11 cellular contexts compared by ENCODE assay signal in the genomic region with DNA sequence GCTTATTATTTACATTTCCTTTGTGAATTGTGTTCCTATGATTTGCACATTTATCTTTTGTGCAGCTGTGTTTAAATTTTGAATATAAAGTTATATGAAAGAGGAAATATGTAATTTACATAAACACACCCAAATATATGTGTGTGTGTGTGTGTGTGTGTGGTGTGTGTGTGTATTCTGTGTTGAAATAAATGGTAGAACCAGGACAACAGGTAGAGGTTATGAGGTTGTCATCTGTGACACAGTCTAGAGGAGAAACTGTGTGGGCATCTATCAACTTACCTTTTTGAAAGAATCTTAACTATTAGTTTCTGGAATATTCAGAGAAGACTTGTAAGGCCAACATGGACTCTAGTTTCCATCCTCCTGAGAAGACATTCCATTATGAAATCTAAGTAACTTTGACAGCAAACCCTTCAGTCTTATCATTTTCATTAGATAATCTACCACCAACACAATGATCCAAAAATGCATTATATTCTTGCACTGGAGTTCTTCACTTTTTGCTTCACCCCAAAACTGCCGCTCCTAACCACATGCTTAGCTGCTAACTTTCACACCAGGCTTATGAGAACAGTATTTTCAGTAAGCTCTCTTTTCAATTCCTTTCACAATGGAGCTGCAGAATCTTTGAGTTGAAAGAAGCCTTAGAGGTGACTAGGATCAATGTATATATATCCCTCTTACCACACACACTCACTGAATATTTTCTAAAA. TPM values are rescaled to one million over a fixed set of nuclear protein-coding genes. Genes with fewer than 3 reads are reported as not detected.
A peak's percentile ranks its signal among the peaks of the same experiment; 100 is the strongest.
DNase-seq lines count a peak whose midpoint lies in the region; ATAC-seq and TF ChIP-seq lines count a peak whose summit lies in the region.
"Had no signal": no experiment of that assay in that cellular context is flagged by ENCODE, and none has a peak within 500 bp of the region (broad histone marks: within the 10 kb centered on the region; RNA-seq: fewer than 3 reads in every experiment).

No MANE protein-coding gene starts in this region.

- peak; percentile 25 for ATAC-seq in GM18868 (IDR thresholded peaks at IDR 0.05; ENCODE audit: unreplicated experiment)
- ATAC-seq in GM21723 (IDR thresholded peaks at IDR 0.05; ENCODE audit: unreplicated experiment), result peak; percentile 40
- ATAC-seq in HG03571 (IDR thresholded peaks at IDR 0.05; ENCODE audit: unreplicated experiment), result peak; percentile 35

- no peak for TF ChIP-seq EP300 in esophagus muscularis mucosa (IDR thresholded peaks at IDR 0.05)

- no peaks in the 10 kb centered on the region for H3K9me3 Mint-ChIP-seq in immature natural killer cell

- intact Hi-C loops in esophagus muscularis mucosa (cut with DNase I), result no loop called here

- peaks cover 5 to 16% (median 15%) of the 10 kb centered on the region in 3 donors for H3K27me3 Mint-ChIP-seq in immature natural killer cell (ENCODE audit: low read depth in 3 of 3)

- DNase-seq in immature natural killer cell (peak; percentile 70 to 77 (median 71)), esophagus muscularis mucosa (ENCODE audit: extremely low spot score) (no peak), NCI-H748 (lab: John Stamatoyannopoulos, UW; ENCODE audit: unreplicated experiment) (no peak), right atrium auricular region (ENCODE audit: low spot score) (no peak)
- DNase-seq: hypothalamus, NCI-H524, nucleus accumbens had no signal

- H3K4me3 Mint-ChIP-seq in immature natural killer cell, result peak overlapping the region; percentile 59 to 86 (median 79)

- H3K27ac ChIP-seq in esophagus muscularis mucosa (replicated peaks in 1 of 4) (no peak overlapping the region), right atrium auricular region (no peak overlapping the region)
- H3K27ac ChIP-seq: cardiac muscle cell had no signal

- H3K9me3 ChIP-seq in esophagus muscularis mucosa (no peaks in the 10 kb centered on the region), right atrium auricular region (no peaks in the 10 kb centered on the region)

- TF ChIP-seq POLR2A in esophagus muscularis mucosa (IDR thresholded peaks at IDR 0.05; ENCODE audit: low read depth), result no peak

- WGBS in esophagus muscularis mucosa, result 88% methylated on average over 1 of the region's 1 CpG

- no peaks in the 10 kb centered on the region for H3K36me3 ChIP-seq in esophagus muscularis mucosa
- no peaks in the 10 kb centered on the region for H3K36me3 ChIP-seq in right atrium auricular region
- H3K36me3 ChIP-seq: cardiac muscle cell had no signal

- H3K36me3 Mint-ChIP-seq in immature natural killer cell, result peaks cover 14 to 20% (median 16%) of the 10 kb centered on the region in 3 donors

- H3K27me3 ChIP-seq in esophagus muscularis mucosa (no peaks in the 10 kb centered on the region), right atrium auricular region (no peaks in the 10 kb centered on the region)
- H3K27me3 ChIP-seq: cardiac muscle cell had no signal

- no peak for TF ChIP-seq CTCF in esophagus muscularis mucosa (IDR thresholded peaks at IDR 0.05)
- no peak for TF ChIP-seq CTCF in right atrium auricular region (IDR thresholded peaks at IDR 0.05)

- H3K4me3 ChIP-seq in esophagus muscularis mucosa (no peak overlapping the region), right atrium auricular region (no peak overlapping the region)
- H3K4me3 ChIP-seq: cardiac muscle cell had no signal

- peaks cover 75 to 95% of the 10 kb centered on the region in 2 donors for H3K4me1 Mint-ChIP-seq in immature natural killer cell

- peak overlapping the region; percentile 76 to 100 (median 88) for H3K27ac Mint-ChIP-seq in immature natural killer cell

- H3K4me1 ChIP-seq in esophagus muscularis mucosa, result no peaks in the 10 kb centered on the region
- no peaks in the 10 kb centered on the region for H3K4me1 ChIP-seq in right atrium auricular region

RNA-seq across cellular contexts. Expression of a gene that starts 21.7 kb away (rescaled TPM):
- polyA plus RNA-seq in immature natural killer cell, result 1,000 to 10,000 TPM in 2 of 3 donors, 100 to 1,000 TPM in 1; 1,000 to 1,490 (median 1,080) TPM
- 10 to 100 TPM in 2 of 4 donors, 1 to 10 TPM in 2; 7.0 to 40.3 (median 10.0) TPM for total RNA-seq in esophagus muscularis mucosa
- 10 to 100 TPM in 1 of 2 donors, 1 to 10 TPM in 1; 5.5 to 10.1 TPM for total RNA-seq in right atrium auricular region
- total RNA-seq: cardiac muscle cell had no signal
- polyA plus RNA-seq: cardiac muscle cell had no signal

Comparison
In these comparisons a context has a peak if more than half of its experiments do, and no peak if none do; other contexts are left out.
1. DNase-seq: peak in immature natural killer cell (3 of 3); none in esophagus muscularis mucosa (single experiment), NCI-H748 (single experiment) and right atrium auricular region (single experiment).
2. Peak in every context shown above with its lines, with median percentiles within 50 percentile points of each other: ATAC-seq.